ENCODE assay signal across 12 cellular contexts in genomic region chr22:45976351-45977002, GRCh38. TPM values are rescaled to one million over a fixed set of nuclear protein-coding genes. Genes with fewer than 3 reads are reported as not detected.
DNase-seq lines count a peak whose midpoint lies in the region; ATAC-seq, FAIRE-seq and TF ChIP-seq lines count a peak whose summit lies in the region.
"Had no signal": no experiment of that assay in that cellular context is flagged by ENCODE, and none has a peak within 500 bp of the region (broad histone marks: within the 10 kb centered on the region; RNA-seq: fewer than 3 reads in every experiment).

No MANE protein-coding gene starts in this region.

- POLR2A ChIA-PET in endothelial cell of umbilical vein (lab: Charles Lee): no interaction called here

- H3K9me1 ChIP-seq in endothelial cell of umbilical vein (replicated peaks; ENCODE audit: control insufficient read depth, extremely low read depth, insufficient read depth, low read length): no peaks in the 10 kb centered on the region

- H3K27me3 ChIP-seq in Loucy (ENCODE audit: insufficient read depth, low read length, poor library complexity, severe bottlenecking) (peaks cover 13% of the 10 kb centered on the region), endothelial cell of umbilical vein (ENCODE audit: control insufficient read depth in 2 of 2, insufficient read depth in 2 of 2, low read length in 2 of 2) (peaks cover 47 to 57% of the 10 kb centered on the region in 2 experiments), neuronal stem cell (ENCODE audit: control insufficient read depth in 3 of 3, insufficient read depth in 3 of 3, low read depth in 1 of 3, low read length in 3 of 3) (peaks cover 37 to 84% (median 64%) of the 10 kb centered on the region in 3 experiments)

- H3K36me3 ChIP-seq in Loucy (ENCODE audit: insufficient read depth, low read length): no peaks in the 10 kb centered on the region
- no peaks in the 10 kb centered on the region for H3K36me3 ChIP-seq in endothelial cell of umbilical vein (ENCODE audit: control insufficient read depth in 2 of 2, extremely low read depth in 1 of 2, insufficient read depth in 2 of 2, low read length in 2 of 2)
- peaks cover 0 to 5% of the 10 kb centered on the region in 2 donors for H3K36me3 ChIP-seq in neuronal stem cell (replicated peaks in 1 of 2; ENCODE audit: control insufficient read depth in 2 of 2, insufficient read depth in 2 of 2, low read length in 2 of 2)

- H3K4ac ChIP-seq in neuronal stem cell (ENCODE audit: low read length): no peak overlapping the region

- H3K27ac ChIP-seq in C4-2B (peak overlapping the region; percentile 86), endothelial cell of umbilical vein (ENCODE audit: insufficient read depth, low read depth, low read length) (no peak overlapping the region), neuronal stem cell (replicated peaks; ENCODE audit: low read length) (no peak overlapping the region)

- CTCF ChIA-PET in endothelial cell of umbilical vein (lab: Charles Lee): interaction anchor here (0.6 to 1.1 kb wide), 4 partner anchors 15 to 331 kb away, joined by 3 to 5 read pairs (median 4); no protein-coding TSS in a partner anchor

- H3K18ac ChIP-seq in neuronal stem cell (ENCODE audit: low read length): peak overlapping the region; percentile 87

- ATAC-seq in GM19395 (IDR thresholded peaks at IDR 0.05; ENCODE audit: unreplicated experiment): no peak

- H2BK120ac ChIP-seq in neuronal stem cell (ENCODE audit: low read depth, low read length): peak overlapping the region; percentile 21

- H3K9me3 ChIP-seq in Loucy (ENCODE audit: insufficient read depth, low read depth, low read length): no peaks in the 10 kb centered on the region
- H3K9me3 ChIP-seq in endothelial cell of umbilical vein (replicated peaks; ENCODE audit: control insufficient read depth, insufficient read depth, low read length): no peaks in the 10 kb centered on the region
- peaks cover 7 to 30% of the 10 kb centered on the region in 2 donors for H3K9me3 ChIP-seq in neuronal stem cell (replicated peaks in 1 of 2; ENCODE audit: control insufficient read depth in 2 of 2, insufficient read depth in 1 of 2, low read depth in 1 of 2, low read length in 2 of 2)

- H3K9me2 ChIP-seq in Loucy (replicated peaks; ENCODE audit: low read depth, low read length): no peaks in the 10 kb centered on the region

- H3K4me3 ChIP-seq in Loucy (ENCODE audit: low read length, poor library complexity, severe bottlenecking) (peak overlapping the region; percentile 78), endothelial cell of umbilical vein (replicated peaks in 1 of 3; ENCODE audit: insufficient read depth in 1 of 3, low read depth in 1 of 3, low read length in 3 of 3) (no peak overlapping the region), neuronal stem cell (ENCODE audit: low read length in 2 of 2) (peak overlapping the region; percentile 37 to 84)

- H4K91ac ChIP-seq in neuronal stem cell (ENCODE audit: low read depth, low read length, poor library complexity): no peak overlapping the region

- no CpG with 5 or more reads among the region's 77 CpGs for WGBS in neuronal stem cell (ENCODE audit: extremely low coverage in 2 of 2, insufficient read length in 2 of 2, insufficient replicate concordance in 1 of 2), 2 donors

- no peak for DNase-seq in endothelial cell of umbilical vein (ENCODE audit: low read depth, low spot score)
- DNase-seq in neuronal stem cell (ENCODE audit: low spot score): no peak
- no peak for DNase-seq in activated naive CD4-positive, alpha-beta T cell treated with Interleukin-2 at 50 U/mL for 16 hours
- DNase-seq in NCI-H1048 (lab: John Stamatoyannopoulos, UW): no peak
- no peak for DNase-seq in NCI-H1436 treated with DMSO at 0.1 percent for 48 hours (lab: John Stamatoyannopoulos, UW)
- DNase-seq: activated effector memory CD4-positive, alpha-beta T cell treated with anti-CD3 and anti-CD28 coated beads, Interleukin-2, amount 50 U/mL, for 16 hours; NCI-H2081 treated with DMSO at 0.1 percent for 48 hours had no signal

- FAIRE-seq in endothelial cell of umbilical vein (lab: Jason Lieb, UNC): no peak
- FAIRE-seq: G401.6 had no signal

- H2BK5ac ChIP-seq in neuronal stem cell (ENCODE audit: low read length): peak overlapping the region; percentile 70

- no peak for TF ChIP-seq CTCF in C4-2B (conservative IDR thresholded peaks at IDR 0.05)
- no peak for TF ChIP-seq CTCF in Loucy (conservative IDR thresholded peaks at IDR 0.05; ENCODE audit: low read length)
- no peak for TF ChIP-seq CTCF in endothelial cell of umbilical vein (IDR thresholded peaks at IDR 0.05; ENCODE audit: extremely low read depth in 1 of 2, insufficient read depth in 1 of 2, low read depth in 1 of 2, low read length in 2 of 2)

- H2AK5ac ChIP-seq in neuronal stem cell (ENCODE audit: low read depth, low read length): peak overlapping the region; percentile 37

- TF ChIP-seq POLR2A in endothelial cell of umbilical vein (IDR thresholded peaks at IDR 0.05; ENCODE audit: low read depth, low read length): no peak

- H3K9ac ChIP-seq in Loucy (ENCODE audit: low read depth, low read length, poor library complexity, severe bottlenecking): peak overlapping the region; percentile 72
- H3K9ac ChIP-seq in endothelial cell of umbilical vein (replicated peaks; ENCODE audit: extremely low read depth, insufficient read depth, low read length): no peak overlapping the region
- H3K9ac ChIP-seq in neuronal stem cell (ENCODE audit: low read depth, low read length, poor library complexity): no peak overlapping the region

- no TSS peak for BruUV-seq in endothelial cell of umbilical vein (replicated peaks; lab: Mats Ljungman, UMichigan)

- H2AFZ ChIP-seq in Loucy (ENCODE audit: low read length): no peak overlapping the region
- H2AFZ ChIP-seq in endothelial cell of umbilical vein (ENCODE audit: low read depth, low read length): no peak overlapping the region
- H2AFZ ChIP-seq in neuronal stem cell (ENCODE audit: low read length): peak overlapping the region; percentile 88

- H4K8ac ChIP-seq in neuronal stem cell (ENCODE audit: low read depth, low read length): no peak overlapping the region

- H3K79me1 ChIP-seq in neuronal stem cell (ENCODE audit: low read depth, low read length): peaks cover 2% of the 10 kb centered on the region

- peak overlapping the region; percentile 79 for H2BK15ac ChIP-seq in neuronal stem cell (ENCODE audit: low read length)

- peak overlapping the region; percentile 77 for H3K14ac ChIP-seq in neuronal stem cell (ENCODE audit: low read length)

- H3K23ac ChIP-seq in neuronal stem cell (ENCODE audit: low read depth, low read length, poor library complexity): peak overlapping the region; percentile 71

- H3K4me1 ChIP-seq in Loucy (ENCODE audit: insufficient read depth, low read length, poor library complexity, severe bottlenecking) (peaks cover 39% of the 10 kb centered on the region), endothelial cell of umbilical vein (ENCODE audit: control insufficient read depth, extremely low read depth, insufficient read depth, low read length) (peaks cover 3% of the 10 kb centered on the region), neuronal stem cell (ENCODE audit: control insufficient read depth in 2 of 2, insufficient read depth in 1 of 2, low read depth in 1 of 2, low read length in 2 of 2) (peaks cover 21 to 31% of the 10 kb centered on the region in 2 donors)

- peak overlapping the region; percentile 52 for H2BK12ac ChIP-seq in neuronal stem cell (ENCODE audit: low read length)

- H3F3A ChIP-seq in Loucy (ENCODE audit: low read depth): no peaks in the 10 kb centered on the region

- H3K4me2 ChIP-seq in Loucy (ENCODE audit: low read depth, low read length, poor library complexity, severe bottlenecking) (peak overlapping the region; percentile 79), endothelial cell of umbilical vein (ENCODE audit: insufficient read depth, low read length) (no peak overlapping the region), neuronal stem cell (ENCODE audit: insufficient read depth, low read length, poor library complexity, severe bottlenecking) (peak overlapping the region; percentile 99)

- intact Hi-C loops in endothelial cell of umbilical vein (cut with micrococcal nuclease): no loop called here

- dilution Hi-C loops in endothelial cell of umbilical vein (cut with MboI; ENCODE audit: extremely low pct_ligation_motif_present, low sequenced_read_pairs): no loop called here

- peaks cover 47% of the 10 kb centered on the region for H3K79me2 ChIP-seq in Loucy (ENCODE audit: insufficient read depth, low read length)
- no peaks in the 10 kb centered on the region for H3K79me2 ChIP-seq in endothelial cell of umbilical vein (ENCODE audit: control insufficient read depth, insufficient read depth, low read length)

- H4K20me1 ChIP-seq in Loucy (ENCODE audit: insufficient read depth, low read length, poor library complexity, severe bottlenecking) (peaks cover 17% of the 10 kb centered on the region), endothelial cell of umbilical vein (replicated peaks; ENCODE audit: control insufficient read depth, extremely low read depth, insufficient read depth, low read length) (no peaks in the 10 kb centered on the region)

TF ChIP-seq in endothelial cell of umbilical vein, 7 proteins besides CTCF, POLR2A, EP300 and RAD21:
- TF ChIP-seq FOS (IDR thresholded peaks at IDR 0.05; ENCODE audit: borderline replicate concordance, insufficient read depth, low read length) (no peak), EZH2 (IDR thresholded peaks at IDR 0.05; ENCODE audit: borderline replicate concordance, low read depth, low read length, severe bottlenecking) (peak; percentile 73)

RNA-seq across cellular contexts. Expression of gene WNT7B, which starts 0.5 kb away (rescaled TPM):
- not detected in 2 replicates for total RNA-seq in endothelial cell of umbilical vein
- polyA plus RNA-seq in endothelial cell of umbilical vein: not detected in 2 replicates
- not detected in 2 replicates for polyA plus RNA-seq in endothelial cell of umbilical vein (2011; cell fraction: cytosol; rRNA removed)
- not detected in 2 replicates for polyA plus RNA-seq in endothelial cell of umbilical vein (2011; cell fraction: nucleus; rRNA removed)
- not detected in 2 replicates for polyA plus RNA-seq in endothelial cell of umbilical vein (2012)
- polyA minus RNA-seq in endothelial cell of umbilical vein: not detected in 2 replicates
- polyA minus RNA-seq in endothelial cell of umbilical vein (2011; cell fraction: cytosol; rRNA and poly(A)+ RNA removed): 5.2 TPM
- polyA minus RNA-seq in endothelial cell of umbilical vein (2011; cell fraction: nucleus; rRNA and poly(A)+ RNA removed): not detected in 2 replicates
- 8.6 TPM for polyA plus RNA-seq in neuronal stem cell (2013, experiment 1 of 2)
- 8.5 TPM for polyA plus RNA-seq in neuronal stem cell (2013, experiment 2 of 2)
- total RNA-seq: T-helper 2 cell treated with Interferon-gamma antibody and Interleukin-4, amounts not matched to agents 100 ng/mL and 5 ng/mL, for 36 hours had no signal

Comparison
In these comparisons a context has a peak if more than half of its experiments do, and no peak if none do; other contexts are left out.
1. H3K4me3 ChIP-seq: peak in Loucy (single experiment) and neuronal stem cell (2 of 2); none in endothelial cell of umbilical vein (0 of 3).